8 cellular contexts compared by ENCODE assay signal in the genomic region with DNA sequence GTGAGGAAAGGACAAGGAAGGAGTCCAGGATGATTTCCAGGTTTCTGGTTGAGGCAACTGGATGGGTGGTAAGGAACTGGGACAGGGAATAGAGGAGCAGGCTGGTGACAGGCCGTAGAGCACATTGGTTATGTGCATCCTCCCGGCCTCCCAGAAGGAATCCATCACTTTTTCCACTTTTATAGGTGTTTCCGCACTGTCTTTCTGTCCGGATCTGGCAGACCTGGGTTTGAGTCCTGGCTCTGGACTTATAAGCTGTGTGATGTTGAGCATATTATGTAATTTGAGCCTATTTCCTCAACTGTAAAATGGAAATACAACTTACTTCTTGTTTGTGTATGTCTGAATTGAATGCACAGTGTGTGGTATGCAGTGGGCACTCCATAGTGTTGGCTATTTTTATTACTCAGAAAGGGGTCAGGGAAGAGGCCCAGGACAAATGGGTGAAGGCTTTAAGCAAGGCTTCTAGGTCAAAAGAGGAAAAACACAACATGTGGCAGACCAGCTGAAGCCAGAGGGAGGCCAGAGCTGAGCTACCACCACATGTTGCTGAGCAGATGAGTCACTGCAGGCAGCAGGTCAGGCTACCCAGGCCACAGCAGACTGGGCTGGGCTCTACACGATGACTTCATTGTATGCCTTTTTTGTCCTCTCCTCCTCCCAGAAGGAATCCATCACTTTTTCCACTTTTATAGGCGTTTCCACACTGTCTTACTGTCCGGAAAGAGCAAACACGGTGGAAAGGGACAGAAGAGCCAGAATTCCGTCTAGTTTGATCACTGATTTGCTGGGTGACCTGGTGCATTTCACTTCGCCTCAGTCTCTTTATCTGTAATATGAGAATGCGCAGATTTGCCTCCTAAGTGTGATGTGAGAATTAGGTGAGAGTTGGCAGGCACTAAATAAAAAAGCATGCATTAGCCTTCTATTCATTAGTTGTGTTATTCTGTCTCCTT. TPM values are rescaled to one million over a fixed set of nuclear protein-coding genes. Genes with fewer than 3 reads are reported as not detected.
DNase-seq lines count a peak whose midpoint lies in the region; ATAC-seq and TF ChIP-seq lines count a peak whose summit lies in the region.

No MANE protein-coding gene starts in this region.

- H3K4me3 Mint-ChIP-seq in mesothelial cell of epicardium = peak overlapping the region; percentile 82

- TF ChIP-seq CTCF in GM20000 (IDR thresholded peaks at IDR 0.05; ENCODE audit: extremely low read depth, missing control alignments) = no peak
- no peak for TF ChIP-seq CTCF in mesothelial cell of epicardium (IDR thresholded peaks at IDR 0.05; ENCODE audit: unreplicated experiment)
- no peak for TF ChIP-seq CTCF in tibial artery (IDR thresholded peaks at IDR 0.05)

- H3K4me3 ChIP-seq in tibial artery = peak overlapping the region; percentile 56 to 60

- no peak for TF ChIP-seq POLR2A in erythroblast (IDR thresholded peaks at IDR 0.05; ENCODE audit: low read length)

- H3K4me1 ChIP-seq in tibial artery = peaks cover 0 to 24% (median 10%) of the 10 kb centered on the region in 4 donors

- H3K36me3 Mint-ChIP-seq in mesothelial cell of epicardium = peaks cover 3% of the 10 kb centered on the region

- intact Hi-C loops in tibial artery (cut with DNase I; ENCODE audit: low total_unique reads) = loop anchor here (2.0 kb wide), 1 partner anchor 52 kb away; the partner anchor contains the start of gene IPP

- H3K27me3 Mint-ChIP-seq in mesothelial cell of epicardium (ENCODE audit: low read depth) = no peaks in the 10 kb centered on the region

- peak overlapping the region; percentile 87 for H3K27ac Mint-ChIP-seq in mesothelial cell of epicardium

- DNase-seq in CD1c-positive myeloid dendritic cell (ENCODE audit: extremely low spot score) = peak; percentile 88
- DNase-seq in GM20000 (ENCODE audit: low spot score) = peak; percentile 80
- peak; percentile 9 for DNase-seq in NCI-H1694 (lab: John Stamatoyannopoulos, UW)
- DNase-seq in UCSD-AML1 (lab: John Stamatoyannopoulos, UW; ENCODE audit: unreplicated experiment) = peak; percentile 52
- peak; percentile 67 to 72 for DNase-seq in erythroblast (lab: John Stamatoyannopoulos, UW)
- DNase-seq in mesothelial cell of epicardium (ENCODE audit: low spot score in 2 of 2, unreplicated experiment in 2 of 2) = peak in 1 of 2 experiments; percentile 39
- peak; percentile 88 to 93 for DNase-seq in tibial artery

- H3K36me3 ChIP-seq in tibial artery = peaks cover 0 to 3% (median 0%) of the 10 kb centered on the region in 3 donors

- no peaks in the 10 kb centered on the region for H3K9me3 ChIP-seq in tibial artery

- H3K9me3 Mint-ChIP-seq in mesothelial cell of epicardium = no peaks in the 10 kb centered on the region

- H3K4me1 Mint-ChIP-seq in mesothelial cell of epicardium = peaks cover 27% of the 10 kb centered on the region

- H3K27me3 ChIP-seq in tibial artery = no peaks in the 10 kb centered on the region

- peak overlapping the region; percentile 71 to 81 for H3K27ac ChIP-seq in tibial artery

- no peak for ATAC-seq in HG02885 (IDR thresholded peaks at IDR 0.05; ENCODE audit: poor library complexity, unreplicated experiment)

RNA-seq across cellular contexts. Expression of gene MAST2, which starts 0.8 kb away (rescaled TPM):
- 60.7 to 63.7 TPM (median 63.0 TPM) in 3 replicates for total RNA-seq in mesothelial cell of epicardium

RNA-seq across cellular contexts. Expression of gene IPP, which starts 52.2 kb away (rescaled TPM):
- total RNA-seq in mesothelial cell of epicardium = 19.8 to 23.1 TPM (median 20.6 TPM) in 3 replicates
